ENCODE assay signal across 1 cellular context in genomic region chr17:82143333-82143732, GRCh38.
TF ChIP-seq lines count a peak whose summit lies in the region.

No MANE protein-coding gene starts in this region.

TF ChIP-seq in GM12878, 131 proteins besides CTCF, POLR2A, EP300 and RAD21:
- TF ChIP-seq BCL3 (IDR thresholded peaks at IDR 0.05; ENCODE audit: borderline replicate concordance, insufficient read depth, low read depth, low read length, poor library complexity, severe bottlenecking) (peak; percentile 47), E2F4 (IDR thresholded peaks at IDR 0.05; ENCODE audit: low read depth, low read length) (no peak), ZZZ3 (IDR thresholded peaks at IDR 0.05; ENCODE audit: control insufficient read depth, insufficient read length, low read depth) (no peak)
